22 cellular contexts compared by ENCODE assay signal in genomic region chr17:50611639-50612038, GRCh38. TPM values are rescaled to one million over a fixed set of nuclear protein-coding genes. Genes with fewer than 3 reads are reported as not detected.
"Had no signal": no experiment of that assay in that cellular context is flagged by ENCODE, and none has a peak within 500 bp of the region (broad histone marks: within the 10 kb centered on the region; RNA-seq: fewer than 3 reads in every experiment).

No MANE protein-coding gene starts in this region.

- H3K36me3 Mint-ChIP-seq: activated CD4-positive, alpha-beta memory T cell treated with anti-CD3 and anti-CD28 coated beads for 36 hours; activated naive CD4-positive, alpha-beta T cell treated with anti-CD3 and anti-CD28 coated beads, Interleukin-2, amount 10 ng/mL, durations not matched to agents 7 days and 5 days; activated naive CD8-positive, alpha-beta T cell treated with anti-CD3 and anti-CD28 coated beads for 36 hours had no signal

- H3K27ac ChIP-seq: brain microvascular endothelial cell, cardiac muscle cell had no signal

- ATAC-seq: activated T-cell treated with anti-CD3 and anti-CD28 coated beads, Interleukin-2, amount 50 U/mL, for 72 hours had no signal

- H3K27ac Mint-ChIP-seq: activated B cell treated with CpG ODN at 0.5 μM for 24 hours; activated CD4-positive, alpha-beta memory T cell treated with anti-CD3 and anti-CD28 coated beads for 36 hours; activated CD4-positive, alpha-beta T cell treated with anti-CD3 and anti-CD28 coated beads, Interleukin-2, amount 10 ng/mL, durations not matched to agents 24 days and 14 days; activated naive CD4-positive, alpha-beta T cell treated with anti-CD3 and anti-CD28 coated beads, Interleukin-2, amount 10 ng/mL, durations not matched to agents 7 days and 5 days; activated naive CD8-positive, alpha-beta T cell treated with anti-CD3 and anti-CD28 coated beads for 36 hours; activated T-cell treated with anti-CD3 and anti-CD28 coated beads, Interleukin-2, amount 50 U/mL, for 72 hours; activated T-helper 2 cell treated with anti-CD3 and anti-CD28 coated beads, Interferon-gamma antibody, Interleukin-2, Interleukin-4, amounts not matched to agents 10 μg/mL and 5 μg/mL and 100 μg/mL, durations not matched to agents 14 hours and 24 hours and 36 hours; T-helper 1 cell treated with Interleukin-12 subunit alpha and Interleukin-12 subunit beta and Interleukin-4 antibody, amounts not matched to agents 30 μg/mL and 1 μg/mL, for 36 hours had no signal

- H3K36me3 ChIP-seq: brain microvascular endothelial cell, cardiac muscle cell had no signal

- H3K4me3 Mint-ChIP-seq: activated B cell treated with CpG ODN at 0.5 μM for 24 hours; activated CD4-positive, alpha-beta memory T cell treated with anti-CD3 and anti-CD28 coated beads for 36 hours; activated CD4-positive, alpha-beta T cell treated with anti-CD3 and anti-CD28 coated beads, Interleukin-2, amount 10 ng/mL, durations not matched to agents 24 days and 14 days; activated naive CD4-positive, alpha-beta T cell treated with anti-CD3 and anti-CD28 coated beads, Interleukin-2, amount 10 ng/mL, durations not matched to agents 7 days and 5 days; activated naive CD8-positive, alpha-beta T cell treated with anti-CD3 and anti-CD28 coated beads for 36 hours; activated T-cell treated with anti-CD3 and anti-CD28 coated beads, Interleukin-2, amount 50 U/mL, for 72 hours; T-helper 1 cell treated with Interleukin-12 subunit alpha and Interleukin-12 subunit beta and Interleukin-4 antibody, amounts not matched to agents 30 μg/mL and 1 μg/mL, for 36 hours had no signal

- DNase-seq: activated B cell treated with CpG ODN at 0.5 μM for 24 hours; activated CD4-positive, alpha-beta memory T cell treated with anti-CD3 and anti-CD28 coated beads for 36 hours; activated CD4-positive, alpha-beta T cell treated with anti-CD3 and anti-CD28 coated beads for 1 hour; activated CD4-positive, alpha-beta T cell treated with anti-CD3 and anti-CD28 coated beads, Interleukin-2, amount 10 ng/mL, durations not matched to agents 24 days and 14 days; activated CD8-positive, alpha-beta memory T cell treated with anti-CD3 and anti-CD28 coated beads, Interleukin-2, amount 50 U/mL, for 4 hours; activated gamma-delta T cell treated with Interleukin-2 at 50 U/mL for 16 hours; activated naive CD4-positive, alpha-beta T cell treated with anti-CD3 and anti-CD28 coated beads, Interleukin-2, amount 10 ng/mL, durations not matched to agents 7 days and 5 days; activated naive CD8-positive, alpha-beta T cell treated with anti-CD3 and anti-CD28 coated beads for 36 hours; activated T-cell treated with anti-CD3 and anti-CD28 coated beads, Interleukin-2, amount 50 U/mL, for 72 hours; brain microvascular endothelial cell; Kasumi-1; NCI-H1105 treated with DMSO at 0.1 percent for 48 hours; NCI-H1436 treated with DMSO at 0.1 percent for 48 hours; NCI-H187; NCI-H2081; NCI-H510A treated with DMSO at 0.1 percent for 48 hours; NCI-H69; SHP77 had no signal

- H3K9me3 Mint-ChIP-seq: activated B cell treated with CpG ODN at 0.5 μM for 24 hours; activated CD4-positive, alpha-beta memory T cell treated with anti-CD3 and anti-CD28 coated beads for 36 hours; activated CD4-positive, alpha-beta T cell treated with anti-CD3 and anti-CD28 coated beads, Interleukin-2, amount 10 ng/mL, durations not matched to agents 24 days and 14 days; activated naive CD4-positive, alpha-beta T cell treated with anti-CD3 and anti-CD28 coated beads, Interleukin-2, amount 10 ng/mL, durations not matched to agents 7 days and 5 days; activated naive CD8-positive, alpha-beta T cell treated with anti-CD3 and anti-CD28 coated beads for 36 hours; activated T-cell treated with anti-CD3 and anti-CD28 coated beads, Interleukin-2, amount 50 U/mL, for 72 hours; activated T-helper 2 cell treated with anti-CD3 and anti-CD28 coated beads, Interferon-gamma antibody, Interleukin-2, Interleukin-4, amounts not matched to agents 10 μg/mL and 5 μg/mL and 100 μg/mL, durations not matched to agents 14 hours and 24 hours and 36 hours; T-helper 1 cell treated with Interleukin-12 subunit alpha and Interleukin-12 subunit beta and Interleukin-4 antibody, amounts not matched to agents 30 μg/mL and 1 μg/mL, for 36 hours had no signal

- H3K27me3 ChIP-seq: cardiac muscle cell had no signal

- H3K4me3 ChIP-seq: cardiac muscle cell had no signal

- H3K27me3 Mint-ChIP-seq: activated CD4-positive, alpha-beta memory T cell treated with anti-CD3 and anti-CD28 coated beads for 36 hours had no signal

RNA-seq across cellular contexts. Expression of gene ABCC3, which starts 23.0 kb away (rescaled TPM):
- total RNA-seq: activated CD4-positive, alpha-beta memory T cell treated with anti-CD3 and anti-CD28 coated beads for 36 hours; activated CD4-positive, alpha-beta T cell treated with anti-CD3 and anti-CD28 coated beads, Interleukin-2, amount 10 ng/mL, durations not matched to agents 24 days and 14 days; activated naive CD8-positive, alpha-beta T cell treated with anti-CD3 and anti-CD28 coated beads for 36 hours; activated T-cell treated with anti-CD3 and anti-CD28 coated beads, Interleukin-2, amount 50 U/mL, for 72 hours; activated T-helper 2 cell treated with anti-CD3 and anti-CD28 coated beads, Interferon-gamma antibody, Interleukin-2, Interleukin-4, amounts not matched to agents 10 μg/mL and 5 μg/mL and 100 μg/mL, durations not matched to agents 14 hours and 24 hours and 36 hours; cardiac muscle cell; SK-MEL-5 had no signal

RNA-seq across cellular contexts. Expression of gene CACNA1G, which starts 51.1 kb away (rescaled TPM):
- total RNA-seq: activated T-helper 2 cell treated with anti-CD3 and anti-CD28 coated beads, Interferon-gamma antibody, Interleukin-2, Interleukin-4, amounts not matched to agents 10 μg/mL and 5 μg/mL and 100 μg/mL, durations not matched to agents 14 hours and 24 hours and 36 hours; SK-MEL-5 had no signal
